In the genomic region with DNA sequence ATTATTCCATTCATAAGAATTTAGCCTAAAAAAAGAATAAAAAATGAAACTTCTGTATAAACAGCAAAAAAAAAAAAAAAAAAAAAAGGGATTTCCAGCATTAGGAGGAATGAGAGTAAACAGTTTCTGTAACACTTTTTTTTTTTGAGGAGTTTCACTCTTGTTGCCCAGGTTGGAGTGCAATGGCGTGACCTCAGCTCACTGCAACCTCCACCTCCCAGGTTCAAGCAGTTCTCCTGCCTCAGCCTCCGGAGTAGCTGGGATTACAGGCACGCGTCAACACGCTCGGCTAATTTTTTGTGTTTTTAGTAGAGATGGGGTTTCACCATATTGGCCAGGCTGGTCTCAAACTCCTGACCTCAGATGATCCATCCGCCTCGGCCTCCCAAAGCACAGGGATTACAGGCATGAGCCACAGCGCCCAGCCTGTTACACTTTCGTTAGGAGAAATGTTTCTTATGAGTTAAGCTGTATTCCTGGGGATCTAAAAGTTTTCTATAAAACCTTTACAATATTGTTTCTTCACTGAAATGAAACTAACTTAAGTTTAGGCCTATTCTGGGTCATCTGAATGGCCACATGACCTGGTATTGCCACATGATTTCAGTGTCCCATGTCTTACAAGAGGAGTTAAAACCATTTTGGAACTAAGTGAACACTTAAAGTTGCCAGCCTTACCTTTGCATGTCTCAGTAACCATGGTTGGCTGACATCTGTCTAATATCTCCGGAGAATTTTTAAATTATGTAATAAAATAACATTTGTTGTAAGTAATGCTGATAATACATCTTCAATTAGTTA, we compare ENCODE assay signal across 1 cellular context.
TF ChIP-seq lines count a peak whose summit lies in the region.

No MANE protein-coding gene starts in this region.

TF ChIP-seq in SK-N-SH treated with all-trans-retinoic acid at 6 μM for 48 hours, 23 proteins besides CTCF, POLR2A, EP300 and RAD21 (continued from another document):
- no peak for TF ChIP-seq TSHZ2 (CRISPR knock-in tag; IDR thresholded peaks at IDR 0.05)
TF ChIP-seq in SK-N-SH treated with all-trans-retinoic acid at 6 μM for 48 hours: peak in this region for 0.
